9 cellular contexts compared by ENCODE assay signal in genomic region chr11:69636870-69637600, GRCh38. TPM values are rescaled to one million over a fixed set of nuclear protein-coding genes. Genes with fewer than 3 reads are reported as not detected.
DNase-seq lines count a peak whose midpoint lies in the region; TF ChIP-seq lines count a peak whose summit lies in the region.
"Had no signal": no experiment of that assay in that cellular context is flagged by ENCODE, and none has a peak within 500 bp of the region (broad histone marks: within the 10 kb centered on the region; RNA-seq: fewer than 3 reads in every experiment).

No MANE protein-coding gene starts in this region.

- H2BK120ac ChIP-seq in mesendoderm (ENCODE audit: low read depth, low read length), result peak overlapping the region; percentile 50

- H3K79me1 ChIP-seq in mesendoderm (ENCODE audit: low read length), result no peaks in the 10 kb centered on the region

- H3K79me2 ChIP-seq in mesendoderm (ENCODE audit: control insufficient read depth, insufficient read depth, low read length), result peaks cover 8% of the 10 kb centered on the region

- H3K27ac ChIP-seq in coronary artery, result peak overlapping the region; percentile 47 to 86
- H3K27ac ChIP-seq in mesendoderm (ENCODE audit: low read depth, low read length), result no peak overlapping the region
- H3K27ac ChIP-seq in testis, result peak overlapping the region in 1 of 2 donors; percentile 30

- peak overlapping the region; percentile 72 for H3K23ac ChIP-seq in mesendoderm (ENCODE audit: low read length)

- H3K36me3 ChIP-seq in mesendoderm (ENCODE audit: control insufficient read depth, insufficient read depth, low read length) (no peaks in the 10 kb centered on the region), testis (ENCODE audit: low read depth, missing control alignments) (no peaks in the 10 kb centered on the region)

- no peak for TF ChIP-seq POLR2A in testis (IDR thresholded peaks at IDR 0.05)

- intact Hi-C loops in testis (cut with DNase I; ENCODE audit: low total_unique reads), result loop anchor here (10.0 kb wide), 2 partner anchors 192 to 342 kb away; partner anchors contain the start of gene MYEOV

- peak overlapping the region; percentile 79 for H4K8ac ChIP-seq in mesendoderm (ENCODE audit: low read depth, low read length)

- peaks cover 6% of the 10 kb centered on the region for H3K4me1 ChIP-seq in mesendoderm (ENCODE audit: control insufficient read depth, low read depth, low read length)
- peaks cover 19% of the 10 kb centered on the region for H3K4me1 ChIP-seq in testis

- H3K27me3 Mint-ChIP-seq in activated CD4-positive, alpha-beta T cell treated with anti-CD3 and anti-CD28 coated beads, Interleukin-2, amount 10 ng/mL, durations not matched to agents 7 days and 5 days, result peaks cover 75% of the 10 kb centered on the region

- no peaks in the 10 kb centered on the region for H3K9me3 Mint-ChIP-seq in activated CD4-positive, alpha-beta T cell treated with anti-CD3 and anti-CD28 coated beads, Interleukin-2, amount 10 ng/mL, durations not matched to agents 7 days and 5 days

- DNase-seq in activated CD4-positive, alpha-beta T cell treated with anti-CD3 and anti-CD28 coated beads, Interleukin-2, amount 10 ng/mL, durations not matched to agents 7 days and 5 days, result no peak
- DNase-seq in activated CD4-positive, alpha-beta T cell treated with anti-CD3 and anti-CD28 coated beads for 1 hour, result no peak
- peak; percentile 72 for DNase-seq in coronary artery (ENCODE audit: low spot score)
- no peak for DNase-seq in mesendoderm
- DNase-seq in testis, result no peak
- DNase-seq in NCI-H446 (lab: John Stamatoyannopoulos, UW), result no peak
- no peak for DNase-seq in OCI-M1 (lab: John Stamatoyannopoulos, UW)
- no peak for DNase-seq in HT-29 (ENCODE audit: low spot score)
- DNase-seq: activated gamma-delta T cell treated with Interleukin-2 at 50 U/mL for 16 hours had no signal

- H3K4ac ChIP-seq in mesendoderm (ENCODE audit: low read depth, low read length), result peak overlapping the region; percentile 87

- peaks cover 23% of the 10 kb centered on the region for H3K4me1 Mint-ChIP-seq in activated CD4-positive, alpha-beta T cell treated with anti-CD3 and anti-CD28 coated beads, Interleukin-2, amount 10 ng/mL, durations not matched to agents 7 days and 5 days

- H3K56ac ChIP-seq in mesendoderm (ENCODE audit: low read length), result peak overlapping the region; percentile 86

- H3K9ac ChIP-seq in mesendoderm (ENCODE audit: low read length), result peak overlapping the region; percentile 62

- no peak overlapping the region for H3K4me3 Mint-ChIP-seq in activated CD4-positive, alpha-beta T cell treated with anti-CD3 and anti-CD28 coated beads, Interleukin-2, amount 10 ng/mL, durations not matched to agents 7 days and 5 days

- H3K18ac ChIP-seq in mesendoderm (ENCODE audit: low read length), result peak overlapping the region; percentile 85

- WGBS in mesendoderm (ENCODE audit: extremely low coverage, insufficient coverage, low lambda C conversion rate), result no CpG with 5 or more reads among the region's 61 CpGs
- WGBS in testis, 2 donors, result 8% methylated on average over 58 of the region's 61 CpGs; no CpG with 5 or more reads in 1 of the 2 donors

- H3K4me2 ChIP-seq in mesendoderm (ENCODE audit: low read length), result peak overlapping the region; percentile 56

- no peaks in the 10 kb centered on the region for H3K36me3 Mint-ChIP-seq in activated CD4-positive, alpha-beta T cell treated with anti-CD3 and anti-CD28 coated beads, Interleukin-2, amount 10 ng/mL, durations not matched to agents 7 days and 5 days (ENCODE audit: low read depth)

- no peak overlapping the region for H2BK5ac ChIP-seq in mesendoderm (ENCODE audit: low read length)

- H3K9me3 ChIP-seq in testis, result no peaks in the 10 kb centered on the region

- H2BK15ac ChIP-seq in mesendoderm (replicated peaks; ENCODE audit: low read depth), result no peak overlapping the region

- CTCF ChIA-PET in activated CD4-positive, alpha-beta T cell treated with anti-CD3 and anti-CD28 coated beads, Interleukin-2, amount 10 ng/mL, durations not matched to agents 7 days and 5 days (lab: Charles Lee), result no interaction called here

- H3K27ac Mint-ChIP-seq in activated CD4-positive, alpha-beta T cell treated with anti-CD3 and anti-CD28 coated beads, Interleukin-2, amount 10 ng/mL, durations not matched to agents 7 days and 5 days, result peak overlapping the region; percentile 54

- TF ChIP-seq CTCF in coronary artery (IDR thresholded peaks at IDR 0.05), result no peak
- TF ChIP-seq CTCF in testis (IDR thresholded peaks at IDR 0.05), result no peak

- H3K4me3 ChIP-seq in coronary artery (peak overlapping the region; percentile 83), mesendoderm (ENCODE audit: low read length) (no peak overlapping the region), testis (peak overlapping the region; percentile 33 to 61)

- POLR2A ChIA-PET in activated CD4-positive, alpha-beta T cell treated with anti-CD3 and anti-CD28 coated beads, Interleukin-2, amount 10 ng/mL, durations not matched to agents 7 days and 5 days (lab: Charles Lee), result no interaction called here

- no peak overlapping the region for H2AK5ac ChIP-seq in mesendoderm (ENCODE audit: low read length)

- H3K27me3 ChIP-seq in mesendoderm (ENCODE audit: insufficient read depth, low read length, poor library complexity) (no peaks in the 10 kb centered on the region), testis (no peaks in the 10 kb centered on the region)

- H4K5ac ChIP-seq in mesendoderm (ENCODE audit: low read length), result no peak overlapping the region

RNA-seq across cellular contexts. Expression of gene CCND1, which starts 3.9 kb away (rescaled TPM):
- under 1 TPM; 0.21 to 0.42 TPM for total RNA-seq in activated CD4-positive, alpha-beta T cell treated with anti-CD3 and anti-CD28 coated beads, Interleukin-2, amount 10 ng/mL, durations not matched to agents 7 days and 5 days
- 110 TPM for polyA plus RNA-seq in mesendoderm (2013, experiment 1 of 2)
- polyA plus RNA-seq in mesendoderm (2013, experiment 2 of 2), result 112 TPM
- 10 to 100 TPM in 1 of 2 donors, 1 to 10 TPM in 1; 8.8 to 13.7 TPM for total RNA-seq in testis
- polyA plus RNA-seq in testis (ENCODE audit: insufficient read depth, low read depth, low replicate concordance), result 16.4 TPM
- 134 and 151 TPM in 2 replicates for total RNA-seq in HT-29 (2014; rRNA removed; shearing (Covaris generic))

RNA-seq across cellular contexts. Expression of gene LTO1, which starts 38.1 kb away (rescaled TPM):
- 10 to 100 TPM; 30.7 to 34.0 TPM for total RNA-seq in activated CD4-positive, alpha-beta T cell treated with anti-CD3 and anti-CD28 coated beads, Interleukin-2, amount 10 ng/mL, durations not matched to agents 7 days and 5 days
- 9.5 TPM for polyA plus RNA-seq in mesendoderm (2013, experiment 1 of 2)
- 9.3 TPM for polyA plus RNA-seq in mesendoderm (2013, experiment 2 of 2)
- total RNA-seq in testis, result 10 to 100 TPM; 38.0 to 38.7 TPM
- 27.0 TPM for polyA plus RNA-seq in testis (ENCODE audit: insufficient read depth, low read depth, low replicate concordance)
- 31.7 and 40.1 TPM in 2 replicates for total RNA-seq in HT-29 (2014; rRNA removed; shearing (Covaris generic))
